ENCODE assay signal across 8 cellular contexts in genomic region chr7:148856035-148856881, GRCh38. TPM values are rescaled to one million over a fixed set of nuclear protein-coding genes. Genes with fewer than 3 reads are reported as not detected.
DNase-seq lines count a peak whose midpoint lies in the region; ATAC-seq and TF ChIP-seq lines count a peak whose summit lies in the region.

No MANE protein-coding gene starts in this region.

- peak overlapping the region; percentile 71 for H3K4me3 Mint-ChIP-seq in central memory CD8-positive, alpha-beta T cell
- no peak overlapping the region for H3K4me3 Mint-ChIP-seq in mesothelial cell of epicardium

- H3K4me1 Mint-ChIP-seq in central memory CD8-positive, alpha-beta T cell, result peaks cover 14% of the 10 kb centered on the region
- H3K4me1 Mint-ChIP-seq in mesothelial cell of epicardium, result peaks cover 10% of the 10 kb centered on the region

- H3K4me3 ChIP-seq in tibial artery, result no peak overlapping the region

- H3K9me3 Mint-ChIP-seq in central memory CD8-positive, alpha-beta T cell, result no peaks in the 10 kb centered on the region
- H3K9me3 Mint-ChIP-seq in mesothelial cell of epicardium, result no peaks in the 10 kb centered on the region

- ATAC-seq in GM18517 (IDR thresholded peaks at IDR 0.05; ENCODE audit: unreplicated experiment) (peak; percentile 55), HG03175 (IDR thresholded peaks at IDR 0.05; ENCODE audit: unreplicated experiment) (peak; percentile 77)
- ATAC-seq in central memory CD8-positive, alpha-beta T cell (replicated peaks; ENCODE audit: extremely low read depth, poor library complexity, severe bottlenecking), result peak; percentile 69

- H3K9me3 ChIP-seq in tibial artery, result no peaks in the 10 kb centered on the region

- TF ChIP-seq CTCF in AG09319 (IDR thresholded peaks at IDR 0.05; ENCODE audit: low read depth, low read length) (peak; percentile 74), mesothelial cell of epicardium (IDR thresholded peaks at IDR 0.05; ENCODE audit: unreplicated experiment) (peak; percentile 62), tibial artery (IDR thresholded peaks at IDR 0.05) (peak; percentile 46 to 57)

- intact Hi-C loops in tibial artery (cut with DNase I; ENCODE audit: low total_unique reads), result no loop called here

- no peaks in the 10 kb centered on the region for H3K27me3 Mint-ChIP-seq in central memory CD8-positive, alpha-beta T cell
- no peaks in the 10 kb centered on the region for H3K27me3 Mint-ChIP-seq in mesothelial cell of epicardium (ENCODE audit: low read depth)

- H3K27ac Mint-ChIP-seq in central memory CD8-positive, alpha-beta T cell (ENCODE audit: low read depth), result peak overlapping the region; percentile 74
- H3K27ac Mint-ChIP-seq in mesothelial cell of epicardium, result no peak overlapping the region

- H3K27ac ChIP-seq in tibial artery, result no peak overlapping the region

- H3K36me3 ChIP-seq in tibial artery, result no peaks in the 10 kb centered on the region

- H3K4me1 ChIP-seq in tibial artery, result no peaks in the 10 kb centered on the region

- peak; percentile 4 for DNase-seq in AG09319 (ENCODE audit: extremely low read depth, low read depth)
- peak; percentile 40 for DNase-seq in T-helper 9 cell
- DNase-seq in central memory CD8-positive, alpha-beta T cell (ENCODE audit: low spot score in 2 of 2), result peak in 1 of 2 donors; percentile 39
- DNase-seq in mesothelial cell of epicardium (ENCODE audit: low spot score in 2 of 2, unreplicated experiment in 2 of 2), result no peak
- peak in 1 of 2 donors; percentile 25 for DNase-seq in tibial artery
- DNase-seq in COR-L47 (lab: John Stamatoyannopoulos, UW), result no peak

- peaks cover 10% of the 10 kb centered on the region for H3K36me3 Mint-ChIP-seq in central memory CD8-positive, alpha-beta T cell (ENCODE audit: insufficient read depth)
- no peaks in the 10 kb centered on the region for H3K36me3 Mint-ChIP-seq in mesothelial cell of epicardium

- no peaks in the 10 kb centered on the region for H3K27me3 ChIP-seq in tibial artery

RNA-seq across cellular contexts. Expression of gene EZH2, which starts 27.8 kb away (rescaled TPM):
- total RNA-seq in mesothelial cell of epicardium, result 27.4 to 29.2 TPM (median 28.6 TPM) in 3 replicates

Comparison
In these comparisons a context has a peak if more than half of its experiments do, and no peak if none do; other contexts are left out.
1. DNase-seq: peak in AG09319 (single experiment) and T-helper 9 cell (single experiment); none in mesothelial cell of epicardium (0 of 2) and COR-L47 (single experiment).
2. Peak in every context shown above with its lines, with median percentiles within 50 percentile points of each other: CTCF ChIP-seq and ATAC-seq.